ENCODE assay signal across 8 cellular contexts in genomic region chr13:84917252-84917878, GRCh38.
DNase-seq lines count a peak whose midpoint lies in the region; ATAC-seq and TF ChIP-seq lines count a peak whose summit lies in the region.

No MANE protein-coding gene starts in this region.

- peaks cover 0 to 6% of the 10 kb centered on the region in 2 donors for H3K9me3 Mint-ChIP-seq in activated naive CD4-positive, alpha-beta T cell treated with anti-CD3 and anti-CD28 coated beads, Interleukin-2, amount 50 U/mL, for 72 hours

- no peak overlapping the region for H3K27ac Mint-ChIP-seq in activated naive CD4-positive, alpha-beta T cell treated with anti-CD3 and anti-CD28 coated beads, Interleukin-2, amount 50 U/mL, for 72 hours

- peak; percentile 61 for ATAC-seq in HG03439 (IDR thresholded peaks at IDR 0.05; ENCODE audit: unreplicated experiment)
- peak; percentile 74; the same call in 2 of the 3 replicates for ATAC-seq in SK-N-SH treated with all-trans-retinoic acid at 6 μM for 48 hours
- no peak for ATAC-seq in HG02642 (IDR thresholded peaks at IDR 0.05; ENCODE audit: poor library complexity, unreplicated experiment)
- ATAC-seq in activated naive CD4-positive, alpha-beta T cell treated with anti-CD3 and anti-CD28 coated beads, Interleukin-2, amount 50 U/mL, for 72 hours = no peak

- DNase-seq in AG10803 (ENCODE audit: low read depth) (peak; percentile 6), inferior parietal cortex (ENCODE audit: extremely low spot score) (peak; percentile 65), 8988T (no peak)
- DNase-seq in stimulated activated CD4-positive, alpha-beta T cell treated with anti-CD3 and anti-CD28 coated beads, Interleukin-4, amount 100 ng/mL, for 4 hours = no peak
- no peak for DNase-seq in activated naive CD4-positive, alpha-beta T cell treated with anti-CD3 and anti-CD28 coated beads, Interleukin-2, amount 50 U/mL, for 72 hours (ENCODE audit: low spot score in 2 of 2)

- H3K4me3 ChIP-seq in AG10803 (ENCODE audit: low read length) = no peak overlapping the region

- no peaks in the 10 kb centered on the region for H3K36me3 Mint-ChIP-seq in activated naive CD4-positive, alpha-beta T cell treated with anti-CD3 and anti-CD28 coated beads, Interleukin-2, amount 50 U/mL, for 72 hours

- TF ChIP-seq CTCF in AG10803 (conservative IDR thresholded peaks at IDR 0.05; ENCODE audit: low read length) = peak; percentile 29

TF ChIP-seq in SK-N-SH treated with all-trans-retinoic acid at 6 μM for 48 hours, 23 proteins besides CTCF, POLR2A, EP300 and RAD21:
- TF ChIP-seq TSHZ2 (CRISPR knock-in tag; IDR thresholded peaks at IDR 0.05) = no peak
- TF ChIP-seq CSDC2 (CRISPR knock-in tag; IDR thresholded peaks at IDR 0.05) = no peak
- TF ChIP-seq ARNTL (CRISPR knock-in tag; IDR thresholded peaks at IDR 0.05; ENCODE audit: borderline replicate concordance, low read depth) = no peak
- TF ChIP-seq ISL1 (CRISPR knock-in tag; IDR thresholded peaks at IDR 0.05) = no peak
- no peak for TF ChIP-seq TOX (CRISPR knock-in tag; IDR thresholded peaks at IDR 0.05; ENCODE audit: borderline replicate concordance)
- no peak for TF ChIP-seq ZC3H10 (CRISPR knock-in tag; IDR thresholded peaks at IDR 0.05)
- TF ChIP-seq OSR1 (CRISPR knock-in tag; IDR thresholded peaks at IDR 0.05) = no peak
- no peak for TF ChIP-seq CREB5 (CRISPR knock-in tag; IDR thresholded peaks at IDR 0.05; ENCODE audit: low read depth)
- no peak for TF ChIP-seq PPARA (CRISPR knock-in tag; IDR thresholded peaks at IDR 0.05; ENCODE audit: borderline replicate concordance)
- TF ChIP-seq SNAI2 (CRISPR knock-in tag; IDR thresholded peaks at IDR 0.05) = no peak
- TF ChIP-seq ZFP3 (CRISPR knock-in tag; IDR thresholded peaks at IDR 0.05) = no peak
- no peak for TF ChIP-seq TCF4 (CRISPR knock-in tag; IDR thresholded peaks at IDR 0.05; ENCODE audit: borderline replicate concordance)
- TF ChIP-seq CSRNP3 (CRISPR knock-in tag; IDR thresholded peaks at IDR 0.05) = no peak
- TF ChIP-seq RARB (CRISPR knock-in tag; IDR thresholded peaks at IDR 0.05) = no peak

Comparison
In these comparisons a context has a peak if more than half of its experiments do, and no peak if none do; other contexts are left out.
1. DNase-seq: peak in AG10803 (single experiment) and inferior parietal cortex (single experiment); none in stimulated activated CD4-positive, alpha-beta T cell treated with anti-CD3 and anti-CD28 coated beads, Interleukin-4, amount 100 ng/mL, for 4 hours (0 of 2), 8988T (single experiment) and activated naive CD4-positive, alpha-beta T cell treated with anti-CD3 and anti-CD28 coated beads, Interleukin-2, amount 50 U/mL, for 72 hours (0 of 2).
2. ATAC-seq: peak in HG03439 (single experiment) and SK-N-SH treated with all-trans-retinoic acid at 6 μM for 48 hours (single experiment); none in HG02642 (single experiment) and activated naive CD4-positive, alpha-beta T cell treated with anti-CD3 and anti-CD28 coated beads, Interleukin-2, amount 50 U/mL, for 72 hours (0 of 2).